Comparison of ENCODE assay signal across 31 cellular contexts in the genomic region with DNA sequence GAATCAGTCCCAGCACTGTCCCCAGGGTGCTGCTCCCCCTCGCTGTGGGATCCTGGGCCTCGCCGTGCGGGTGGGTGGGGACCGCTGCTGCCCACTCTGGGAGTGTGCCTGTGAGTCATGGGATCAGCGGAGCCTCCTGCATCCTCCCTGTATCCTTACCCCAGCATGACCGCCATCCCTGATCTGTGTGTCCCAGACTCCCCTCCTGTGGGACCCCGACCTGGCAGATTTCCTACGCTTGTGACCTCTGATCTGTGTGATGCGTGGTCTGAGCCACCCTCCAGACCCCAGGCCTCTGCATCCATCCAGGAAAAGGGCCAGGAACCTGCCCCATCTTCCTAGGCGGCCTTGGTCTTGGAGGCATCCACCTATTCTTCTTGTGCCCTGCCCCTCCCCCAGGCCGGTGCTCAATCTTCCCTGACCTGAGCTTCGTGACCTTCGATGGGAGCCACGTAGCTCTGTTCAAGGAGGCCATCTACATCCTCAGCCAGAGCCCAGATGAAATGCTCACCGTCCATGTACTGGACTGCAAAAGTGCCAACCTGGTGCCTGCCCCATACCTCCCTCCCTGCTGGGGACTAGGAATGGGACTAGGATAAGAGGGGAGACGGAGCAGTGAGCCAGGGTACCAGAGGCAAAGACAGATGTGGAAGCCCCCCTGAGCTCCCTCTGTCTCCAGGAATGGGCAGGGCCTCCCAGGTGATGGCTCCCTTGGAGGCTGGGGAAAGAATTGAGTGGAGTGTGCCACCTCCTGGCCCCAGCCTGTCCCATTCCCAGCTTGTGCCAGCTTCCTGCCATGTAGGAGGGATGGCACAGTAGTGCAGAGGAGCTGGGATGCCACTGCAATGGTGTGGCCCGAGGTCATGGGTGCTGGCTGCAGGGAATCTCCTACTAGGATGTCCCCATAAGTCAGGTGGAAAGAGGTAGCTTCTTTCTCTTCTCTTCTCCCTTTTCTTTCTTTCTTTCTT.
DNase-seq lines count a peak whose midpoint lies in the region; ATAC-seq and TF ChIP-seq lines count a peak whose summit lies in the region.
"Had no signal": no experiment of that assay in that cellular context is flagged by ENCODE, and none has a peak within 500 bp of the region (broad histone marks: within the 10 kb centered on the region; RNA-seq: fewer than 3 reads in every experiment).

No MANE protein-coding gene starts in this region.

- H3K4me3 ChIP-seq in right atrium auricular region: no peak overlapping the region
- no peak overlapping the region for H3K4me3 ChIP-seq in neural progenitor cell
- H3K4me3 ChIP-seq: gastroesophageal sphincter, right lobe of liver, spleen, thoracic aorta, uterus had no signal

- H3K4me2 ChIP-seq in neural progenitor cell: no peak overlapping the region

- no peak overlapping the region for H3K27ac ChIP-seq in right atrium auricular region
- H3K27ac ChIP-seq in neural progenitor cell: no peak overlapping the region
- H3K27ac ChIP-seq: gastroesophageal sphincter, right lobe of liver, spleen, thoracic aorta, uterus, WERI-Rb-1 had no signal

- no peak for ATAC-seq in left ventricle myocardium superior
- ATAC-seq: gastroesophageal sphincter; right lobe of liver; stimulated activated naive CD8-positive, alpha-beta T cell treated with anti-CD3 and anti-CD28 coated beads, Interleukin-15, amount 100 ng/mL, for 72 hours had no signal

- no peak overlapping the region for H3K9ac ChIP-seq in neural progenitor cell

- no peaks in the 10 kb centered on the region for H3F3A ChIP-seq in neural progenitor cell (ENCODE audit: low read depth)

- H3K9me3 Mint-ChIP-seq in neural progenitor cell: no peaks in the 10 kb centered on the region
- H3K9me3 Mint-ChIP-seq: activated T-helper 1 cell treated with anti-CD3 and anti-CD28 coated beads, Interleukin-12 subunit alpha, Interleukin-12 subunit beta, Interleukin-2, Interleukin-4 antibody, amounts not matched to agents 30 ng/mL and 10 ng/mL and 1 ng/mL, durations not matched to agents 14 hours and 24 hours and 36 hours; neural crest cell; stimulated activated naive CD8-positive, alpha-beta T cell treated with anti-CD3 and anti-CD28 coated beads, Interleukin-15, amount 100 ng/mL, for 72 hours had no signal

- H3K4me1 ChIP-seq in right atrium auricular region: no peaks in the 10 kb centered on the region
- H3K4me1 ChIP-seq in neural progenitor cell: no peaks in the 10 kb centered on the region
- H3K4me1 ChIP-seq: gastroesophageal sphincter, right lobe of liver, spleen, uterus had no signal

- no peak overlapping the region for H3K4me3 Mint-ChIP-seq in neural progenitor cell
- H3K4me3 Mint-ChIP-seq: activated T-helper 1 cell treated with anti-CD3 and anti-CD28 coated beads, Interleukin-12 subunit alpha, Interleukin-12 subunit beta, Interleukin-2, Interleukin-4 antibody, amounts not matched to agents 30 ng/mL and 10 ng/mL and 1 ng/mL, durations not matched to agents 14 hours and 24 hours and 36 hours; brain; neural crest cell; stimulated activated naive CD8-positive, alpha-beta T cell treated with anti-CD3 and anti-CD28 coated beads, Interleukin-15, amount 100 ng/mL, for 72 hours had no signal

- no peaks in the 10 kb centered on the region for H4K20me1 ChIP-seq in neural progenitor cell (ENCODE audit: low read depth)

- H3K27me3 Mint-ChIP-seq in neural progenitor cell (ENCODE audit: insufficient read depth, low read depth): peaks cover 7% of the 10 kb centered on the region

- no peak overlapping the region for H2AFZ ChIP-seq in neural progenitor cell (replicated peaks)

- H3K27ac Mint-ChIP-seq in neural progenitor cell: peak overlapping the region; percentile 46
- H3K27ac Mint-ChIP-seq: activated T-helper 1 cell treated with anti-CD3 and anti-CD28 coated beads, Interleukin-12 subunit alpha, Interleukin-12 subunit beta, Interleukin-2, Interleukin-4 antibody, amounts not matched to agents 30 ng/mL and 10 ng/mL and 1 ng/mL, durations not matched to agents 14 hours and 24 hours and 36 hours; brain had no signal

- no peaks in the 10 kb centered on the region for H3K36me3 ChIP-seq in right atrium auricular region
- H3K36me3 ChIP-seq in neural progenitor cell: no peaks in the 10 kb centered on the region
- H3K36me3 ChIP-seq: gastroesophageal sphincter, right lobe of liver, spleen, thoracic aorta, uterus, WERI-Rb-1 had no signal

- no peaks in the 10 kb centered on the region for H3K4me1 Mint-ChIP-seq in neural progenitor cell
- H3K4me1 Mint-ChIP-seq: neural crest cell; stimulated activated naive CD8-positive, alpha-beta T cell treated with anti-CD3 and anti-CD28 coated beads, Interleukin-15, amount 100 ng/mL, for 72 hours had no signal

- H3K36me3 Mint-ChIP-seq in neural progenitor cell: no peaks in the 10 kb centered on the region
- H3K36me3 Mint-ChIP-seq: brain had no signal

- DNase-seq in right atrium auricular region (ENCODE audit: low spot score) (peak; percentile 36), left ventricle myocardium superior (no peak), ecto neural progenitor cell (ENCODE audit: low spot score) (peak; percentile 43), neural progenitor cell (ENCODE audit: low spot score) (no peak), T-helper 9 cell (no peak), NCI-H1694 treated with DMSO at 0.1 percent for 48 hours (lab: John Stamatoyannopoulos, UW) (no peak), LoVo (ENCODE audit: low spot score) (no peak)
- DNase-seq: activated CD4-positive, alpha-beta T cell treated with anti-CD3 and anti-CD28 coated beads, Interleukin-2, amount 50 U/mL, for 1 hour; activated CD8-positive, alpha-beta memory T cell treated with anti-CD3 and anti-CD28 coated beads, Interleukin-2, amount 50 U/mL, for 4 hours; activated naive CD4-positive, alpha-beta T cell treated with anti-CD3 and anti-CD28 coated beads, Interleukin-2, amount 50 U/mL, for 16 hours; amniotic stem cell; cerebellar nuclear complex; KG1; mesenchymal stem cell; MM.1S; NCI-H1417; NCI-H2081; NCI-H524 treated with DMSO at 0.1 percent for 48 hours; posterior cingulate gyrus; right lobe of liver; spleen; stimulated activated CD4-positive, alpha-beta T cell treated with anti-CD3 and anti-CD28 coated beads, Interleukin-2, amount 100 ng/mL, for 24 hours; stimulated activated naive CD8-positive, alpha-beta T cell treated with anti-CD3 and anti-CD28 coated beads, Interleukin-15, amount 100 ng/mL, for 72 hours; T1000; uterus; WERI-Rb-1 had no signal

- intact Hi-C loops in left ventricle myocardium superior (cut with micrococcal nuclease): no loop called here

- TF ChIP-seq CTCF in right atrium auricular region (IDR thresholded peaks at IDR 0.05) (no peak), neural progenitor cell (IDR thresholded peaks at IDR 0.05) (no peak)

- H3K9me3 ChIP-seq in right atrium auricular region: no peaks in the 10 kb centered on the region
- no peaks in the 10 kb centered on the region for H3K9me3 ChIP-seq in neural progenitor cell (ENCODE audit: low read depth)
- H3K9me3 ChIP-seq: gastroesophageal sphincter, right lobe of liver, spleen, thoracic aorta, uterus had no signal

- H3K27me3 ChIP-seq in right atrium auricular region: no peaks in the 10 kb centered on the region
- peaks cover 11% of the 10 kb centered on the region for H3K27me3 ChIP-seq in neural progenitor cell
- H3K27me3 ChIP-seq: right lobe of liver, uterus had no signal

- H3K79me2 ChIP-seq in neural progenitor cell (ENCODE audit: low read depth): no peaks in the 10 kb centered on the region

Comparison
In these comparisons a context has a peak if more than half of its experiments do, and no peak if none do; other contexts are left out.
1. DNase-seq: peak in right atrium auricular region (single experiment) and ecto neural progenitor cell (single experiment); none in left ventricle myocardium superior (single experiment), neural progenitor cell (single experiment), T-helper 9 cell (single experiment), NCI-H1694 treated with DMSO at 0.1 percent for 48 hours (single experiment) and LoVo (single experiment).